ENCODE assay signal across 8 cellular contexts in genomic region chr19:55674459-55674840, GRCh38. TPM values are rescaled to one million over a fixed set of nuclear protein-coding genes. Genes with fewer than 3 reads are reported as not detected.
DNase-seq lines count a peak whose midpoint lies in the region; ATAC-seq and TF ChIP-seq lines count a peak whose summit lies in the region.

No MANE protein-coding gene starts in this region.

- H3K4me1 ChIP-seq in liver (ENCODE audit: control insufficient read depth in 4 of 4, insufficient read depth in 4 of 4, low read length in 3 of 4): peaks cover 7 to 62% (median 50%) of the 10 kb centered on the region in 4 donors
- H3K4me1 ChIP-seq in transverse colon: peaks cover 22 to 49% (median 34%) of the 10 kb centered on the region in 4 donors
- peaks cover 12% of the 10 kb centered on the region for H3K4me1 ChIP-seq in foreskin keratinocyte

- H3K27me3 Mint-ChIP-seq in activated T-cell treated with anti-CD3 and anti-CD28 coated beads, Interleukin-2, amount 50 U/mL, for 72 hours (ENCODE audit: low read depth): no peaks in the 10 kb centered on the region

- peak overlapping the region; percentile 39 for H3K27ac Mint-ChIP-seq in activated T-cell treated with anti-CD3 and anti-CD28 coated beads, Interleukin-2, amount 50 U/mL, for 72 hours

- in situ Hi-C loops in astrocyte of the cerebellum (cut with HindIII; ENCODE audit: low sequenced_read_pairs): no loop called here
- in situ Hi-C loops in transverse colon (cut with MboI; ENCODE audit: low pct_ligation_motif_present in 1 of 4, low pct_unique_long_range_greater_than_20kb in 1 of 4, low sequenced_read_pairs in 3 of 4): no loop called here

- no peak for TF ChIP-seq CTCF in astrocyte of the cerebellum (IDR thresholded peaks at IDR 0.05; ENCODE audit: low read depth, low read length, missing control alignments)
- TF ChIP-seq CTCF in liver (IDR thresholded peaks at IDR 0.05; ENCODE audit: low read depth, low read length, missing input control): no peak
- TF ChIP-seq CTCF in transverse colon (IDR thresholded peaks at IDR 0.05): no peak
- TF ChIP-seq CTCF in foreskin keratinocyte (conservative IDR thresholded peaks at IDR 0.05): no peak

- peak overlapping the region; percentile 80 to 89 for H3K27ac ChIP-seq in liver (ENCODE audit: low read depth in 1 of 2, low read length in 2 of 2)
- H3K27ac ChIP-seq in transverse colon: peak overlapping the region; percentile 92 to 99 (median 95)
- no peak overlapping the region for H3K27ac ChIP-seq in foreskin keratinocyte

- no peak for TF ChIP-seq EP300 in transverse colon (IDR thresholded peaks at IDR 0.05; ENCODE audit: low read depth)

- H3K9me3 ChIP-seq in liver (ENCODE audit: control insufficient read depth in 4 of 4, low read length in 3 of 4) (no peaks in the 10 kb centered on the region), transverse colon (no peaks in the 10 kb centered on the region)

- H3K36me3 Mint-ChIP-seq in activated T-cell treated with anti-CD3 and anti-CD28 coated beads, Interleukin-2, amount 50 U/mL, for 72 hours (ENCODE audit: insufficient read depth in 2 of 2): peaks cover 8 to 21% of the 10 kb centered on the region in 2 donors

- intact Hi-C loops in transverse colon (cut with DNase I; ENCODE audit: low total_unique reads): no loop called here

- H3K36me3 ChIP-seq in liver (ENCODE audit: control insufficient read depth in 4 of 4, insufficient read depth in 3 of 4, low read depth in 1 of 4, low read length in 3 of 4): peaks cover 7 to 32% (median 16%) of the 10 kb centered on the region in 4 donors
- peaks cover 0 to 27% (median 11%) of the 10 kb centered on the region in 4 donors for H3K36me3 ChIP-seq in transverse colon

- H3K4me3 ChIP-seq in astrocyte of the cerebellum (ENCODE audit: low read depth, low read length) (peak overlapping the region; percentile 59), liver (ENCODE audit: low read depth in 1 of 3, low read length in 3 of 3) (peak overlapping the region in 2 of 3 donors; percentile 6 to 95), transverse colon (peak overlapping the region; percentile 46 to 100 (median 82))

- no peak for ATAC-seq in activated T-cell treated with anti-CD3 and anti-CD28 coated beads, Interleukin-2, amount 50 U/mL, for 72 hours (replicated peaks in 1 of 2)
- ATAC-seq in GM19023 (IDR thresholded peaks at IDR 0.05; ENCODE audit: unreplicated experiment) (no peak), foreskin keratinocyte (no peak)

- H3K4me3 Mint-ChIP-seq in activated T-cell treated with anti-CD3 and anti-CD28 coated beads, Interleukin-2, amount 50 U/mL, for 72 hours: peak overlapping the region; percentile 65 to 93

- no peak overlapping the region for H3K9ac ChIP-seq in liver (ENCODE audit: low read depth in 1 of 2, low read length in 2 of 2)

- no peaks in the 10 kb centered on the region for H3K27me3 ChIP-seq in liver (ENCODE audit: control insufficient read depth in 4 of 4, insufficient read depth in 4 of 4, low read length in 3 of 4)
- no peaks in the 10 kb centered on the region for H3K27me3 ChIP-seq in transverse colon
- no peaks in the 10 kb centered on the region for H3K27me3 ChIP-seq in foreskin keratinocyte

- peaks cover 50% of the 10 kb centered on the region for H3K4me1 Mint-ChIP-seq in activated T-cell treated with anti-CD3 and anti-CD28 coated beads, Interleukin-2, amount 50 U/mL, for 72 hours (ENCODE audit: low read depth)

- 24% methylated on average over 17 of the region's 17 CpGs for WGBS in liver
- WGBS in transverse colon (ENCODE audit: low coverage in 1 of 2), 2 donors: 20 to 40% methylated on average over 1 to 17 of the region's 17 CpGs

- H3K9me3 Mint-ChIP-seq in activated T-cell treated with anti-CD3 and anti-CD28 coated beads, Interleukin-2, amount 50 U/mL, for 72 hours: no peaks in the 10 kb centered on the region

- TF ChIP-seq POLR2A in transverse colon (IDR thresholded peaks at IDR 0.05): no peak

- DNase-seq in activated T-cell treated with anti-CD3 and anti-CD28 coated beads, Interleukin-2, amount 50 U/mL, for 72 hours: no peak
- no peak for DNase-seq in activated T-cell treated with anti-CD3 and anti-CD28 coated beads for 4 hours
- no peak for DNase-seq in astrocyte of the cerebellum (ENCODE audit: low read depth)
- no peak for DNase-seq in transverse colon
- DNase-seq in cortex of kidney (lab: John Stamatoyannopoulos, UW): no peak
- no peak for DNase-seq in foreskin keratinocyte

- no peak for TF ChIP-seq RAD21 in liver (IDR thresholded peaks at IDR 0.05)

TF ChIP-seq in liver, 16 proteins besides CTCF, POLR2A, EP300 and RAD21:
- TF ChIP-seq YY1 (IDR thresholded peaks at IDR 0.05) (no peak), NR2F2 (IDR thresholded peaks at IDR 0.05) (no peak), MAX (IDR thresholded peaks at IDR 0.05) (no peak), ATF3 (IDR thresholded peaks at IDR 0.05) (no peak), HNF4G (IDR thresholded peaks at IDR 0.05) (no peak)

RNA-seq across cellular contexts. Expression of gene EPN1, which starts 0.6 kb away (rescaled TPM):
- 10 to 100 TPM; 33.8 to 40.5 TPM for total RNA-seq in activated T-cell treated with anti-CD3 and anti-CD28 coated beads, Interleukin-2, amount 50 U/mL, for 72 hours
- 100 to 1,000 TPM in 1 of 2 donors, 10 to 100 TPM in 1; 49.0 to 107 TPM for total RNA-seq in liver
- 100 to 1,000 TPM in 1 of 2 donors, 10 to 100 TPM in 1; 18.6 to 117 TPM for polyA plus RNA-seq in liver
- 100 to 1,000 TPM; 121 to 242 (median 185) TPM for total RNA-seq in transverse colon
- total RNA-seq in foreskin keratinocyte: 90.8 and 95.3 TPM in 2 replicates
- polyA plus RNA-seq in foreskin keratinocyte: 139 and 144 TPM in 2 replicates

RNA-seq across cellular contexts. Expression of gene U2AF2, which starts 19.6 kb away (rescaled TPM):
- total RNA-seq in activated T-cell treated with anti-CD3 and anti-CD28 coated beads, Interleukin-2, amount 50 U/mL, for 72 hours: 100 to 1,000 TPM; 128 to 137 TPM
- total RNA-seq in liver: 10 to 100 TPM; 49.4 to 66.6 TPM
- polyA plus RNA-seq in liver: 10 to 100 TPM in 1 of 2 donors, 1 to 10 TPM in 1; 8.6 to 53.1 TPM
- 100 to 1,000 TPM; 112 to 185 (median 130) TPM for total RNA-seq in transverse colon
- total RNA-seq in foreskin keratinocyte: 166 and 198 TPM in 2 replicates
- polyA plus RNA-seq in foreskin keratinocyte: 158 and 176 TPM in 2 replicates

RNA-seq across cellular contexts. Expression of gene CCDC106, which starts 26.4 kb away (rescaled TPM):
- 10 to 100 TPM; 13.8 to 21.7 TPM for total RNA-seq in activated T-cell treated with anti-CD3 and anti-CD28 coated beads, Interleukin-2, amount 50 U/mL, for 72 hours
- 1 to 10 TPM; 3.6 to 5.6 TPM for total RNA-seq in liver
- polyA plus RNA-seq in liver: 10 to 100 TPM in 1 of 2 donors, 1 to 10 TPM in 1; 6.1 to 13.5 TPM
- total RNA-seq in transverse colon: 10 to 100 TPM in 2 of 4 donors, 1 to 10 TPM in 2; 3.7 to 15.1 (median 8.4) TPM
- 4.7 and 6.1 TPM in 2 replicates for total RNA-seq in foreskin keratinocyte
- 7.9 and 9.3 TPM in 2 replicates for polyA plus RNA-seq in foreskin keratinocyte

RNA-seq across cellular contexts. Expression of gene ZNF581, which starts 31.0 kb away (rescaled TPM):
- 10 to 100 TPM; 43.1 to 50.7 TPM for total RNA-seq in activated T-cell treated with anti-CD3 and anti-CD28 coated beads, Interleukin-2, amount 50 U/mL, for 72 hours
- total RNA-seq in liver (1 to 10 TPM; 2.1 to 7.3 TPM), transverse colon (10 to 100 TPM in 2 of 4 donors, 1 to 10 TPM in 2; 4.1 to 19.7 (median 10.0) TPM), foreskin keratinocyte (21.6 and 22.1 TPM in 2 replicates)
- polyA plus RNA-seq in liver (1 to 10 TPM; 4.8 to 5.6 TPM), foreskin keratinocyte (28.0 and 30.5 TPM in 2 replicates)

RNA-seq across cellular contexts. Expression of gene ZNF580, which starts 33.6 kb away (rescaled TPM):
- 10 to 100 TPM; 46.1 to 47.8 TPM for total RNA-seq in activated T-cell treated with anti-CD3 and anti-CD28 coated beads, Interleukin-2, amount 50 U/mL, for 72 hours
- total RNA-seq in liver: 1 to 10 TPM; 2.6 to 5.0 TPM
- polyA plus RNA-seq in liver: 1 to 10 TPM; 5.1 to 5.2 TPM
- 100 to 1,000 TPM in 1 of 4 donors, 10 to 100 TPM in 3; 15.2 to 154 (median 25.7) TPM for total RNA-seq in transverse colon
- total RNA-seq in foreskin keratinocyte: 9.8 and 11.2 TPM in 2 replicates
- 20.4 and 23.2 TPM in 2 replicates for polyA plus RNA-seq in foreskin keratinocyte
